In the genomic region with DNA sequence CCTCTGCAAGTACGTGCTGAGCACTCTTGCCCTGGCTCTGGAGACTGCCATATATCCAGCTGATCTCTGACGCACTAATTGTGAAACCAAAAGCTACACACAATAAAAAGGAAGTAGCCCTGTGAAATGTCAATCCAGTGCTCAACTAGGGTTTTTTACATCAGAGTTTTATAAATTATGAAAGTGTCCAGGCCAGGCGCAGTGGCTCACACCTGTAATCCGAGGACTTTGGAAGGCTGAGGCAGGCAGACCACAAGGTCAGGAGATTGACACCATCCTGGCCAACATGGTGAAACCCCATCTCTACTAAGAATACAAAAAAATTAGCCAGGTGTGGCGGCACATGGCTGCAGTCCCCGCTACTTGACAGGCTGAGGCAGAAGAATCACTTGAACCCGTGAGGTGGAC, we compare ENCODE assay signal across 10 cellular contexts. TPM values are rescaled to one million over a fixed set of nuclear protein-coding genes. Genes with fewer than 3 reads are reported as not detected.
A peak's percentile ranks its signal among the peaks of the same experiment; 100 is the strongest.
DNase-seq lines count a peak whose midpoint lies in the region; ATAC-seq and TF ChIP-seq lines count a peak whose summit lies in the region.
"Had no signal": no experiment of that assay in that cellular context is flagged by ENCODE, and none has a peak within 500 bp of the region (broad histone marks: within the 10 kb centered on the region; RNA-seq: fewer than 3 reads in every experiment).

No MANE protein-coding gene starts in this region.

- H2AFZ ChIP-seq in PC-9 = no peak overlapping the region

- no peak overlapping the region for H3K4me2 ChIP-seq in PC-9

- DNase-seq in PC-9 = no peak
- DNase-seq in NCI-H2196 treated with DMSO at 0.1 percent for 48 hours (lab: John Stamatoyannopoulos, UW; ENCODE audit: unreplicated experiment) = no peak
- DNase-seq in iPS-NIHi7 (ENCODE audit: extremely low spot score) = no peak
- no peak for DNase-seq in prostate gland (ENCODE audit: low spot score)
- no peak for DNase-seq in effector CD8-positive, alpha-beta T cell (lab: John Stamatoyannopoulos, UW)

- H3K27me3 ChIP-seq in PC-9 (ENCODE audit: insufficient read depth, low read depth) (no peaks in the 10 kb centered on the region), neutrophil (no peaks in the 10 kb centered on the region), prostate gland (replicated peaks; ENCODE audit: insufficient read depth) (no peaks in the 10 kb centered on the region)
- H3K27me3 ChIP-seq: body of pancreas had no signal

- no peaks in the 10 kb centered on the region for H3F3A ChIP-seq in PC-9 (ENCODE audit: insufficient read depth, low read depth)

- H3K4me3 ChIP-seq in PC-9 (0 out of 2 replicates have a peak overlapping the region, but pooled peaks have one; percentile 2), neutrophil (ENCODE audit: low read depth in 1 of 2, low read length in 1 of 2) (peak overlapping the region; percentile 18 to 37), prostate gland (no peak overlapping the region)
- H3K4me3 ChIP-seq: body of pancreas, K562 had no signal

- POLR2A ChIA-PET in PC-9 (lab: Charles Lee; ENCODE audit: unreplicated experiment) = interaction anchor here (0.7 kb wide), 1 partner anchor 108 kb away, joined by 4 read pairs; no protein-coding TSS in a partner anchor

- H3K27ac ChIP-seq in PC-9 = no peak overlapping the region
- H3K27ac ChIP-seq in neutrophil = peak overlapping the region; percentile 90
- H3K27ac ChIP-seq in prostate gland = no peak overlapping the region

- CTCF ChIA-PET in PC-9 (lab: Charles Lee) = no interaction called here

- BruUV-seq in PC-9 (replicated peaks; lab: Mats Ljungman, UMichigan) = no TSS peak

- H3K4me1 ChIP-seq in PC-9 (replicated peaks; ENCODE audit: insufficient read depth) (peaks cover 11% of the 10 kb centered on the region), neutrophil (ENCODE audit: control insufficient read depth in 1 of 2, insufficient read depth in 1 of 2, low read depth in 1 of 2, low read length in 1 of 2) (peaks cover 16 to 23% of the 10 kb centered on the region in 2 experiments), prostate gland (replicated peaks) (no peaks in the 10 kb centered on the region)
- H3K4me1 ChIP-seq: body of pancreas had no signal

- no peak for TF ChIP-seq CTCF in PC-9 (conservative IDR thresholded peaks at IDR 0.05)
- no peak for TF ChIP-seq CTCF in neutrophil (IDR thresholded peaks at IDR 0.05)
- TF ChIP-seq CTCF in prostate gland (IDR thresholded peaks at IDR 0.05) = no peak

- WGBS in prostate gland = 88% methylated on average over 7 of the region's 7 CpGs

- ATAC-seq in GM19025 (IDR thresholded peaks at IDR 0.05; ENCODE audit: low read depth, unreplicated experiment) (peak; percentile 97), HG02870 (IDR thresholded peaks at IDR 0.05; ENCODE audit: unreplicated experiment) (peak; percentile 100)
- ATAC-seq: body of pancreas, K562 had no signal

- no peak for TF ChIP-seq POLR2A in prostate gland (IDR thresholded peaks at IDR 0.05)

- H4K20me1 ChIP-seq in PC-9 (ENCODE audit: insufficient read depth) = no peaks in the 10 kb centered on the region

- H3K79me2 ChIP-seq in PC-9 (ENCODE audit: low read depth) = no peaks in the 10 kb centered on the region

- intact Hi-C loops in PC-9 (cut with micrococcal nuclease; ENCODE audit: unreplicated experiment) = no loop called here
- intact Hi-C loops in prostate gland (cut with DNase I) = no loop called here

- no peaks in the 10 kb centered on the region for H3K9me2 ChIP-seq in PC-9 (ENCODE audit: insufficient read depth)

- 0 out of 2 replicates have a peak, but pooled peaks cover 11% of the 10 kb centered on the region for H3K36me3 ChIP-seq in PC-9 (ENCODE audit: low read depth)
- H3K36me3 ChIP-seq in neutrophil = no peaks in the 10 kb centered on the region
- H3K36me3 ChIP-seq in prostate gland = no peaks in the 10 kb centered on the region

- H3K9me3 ChIP-seq in PC-9 (ENCODE audit: insufficient read depth, low read depth) (peaks cover 11% of the 10 kb centered on the region), neutrophil (no peaks in the 10 kb centered on the region), prostate gland (no peaks in the 10 kb centered on the region)

RNA-seq across cellular contexts. Expression of gene PEX13, which starts 24.5 kb away (rescaled TPM):
- total RNA-seq in PC-9 (2021) = 28.4 and 32.4 TPM in 2 replicates
- 10 to 100 TPM; 31.7 to 63.8 TPM for total RNA-seq in prostate gland

RNA-seq across cellular contexts. Expression of gene PUS10, which starts 25.1 kb away (rescaled TPM):
- 4.5 and 5.1 TPM in 2 replicates for total RNA-seq in PC-9 (2021)
- 10 to 100 TPM in 1 of 2 donors, 1 to 10 TPM in 1; 5.6 to 10.1 TPM for total RNA-seq in prostate gland

Comparison
In these comparisons a context has a peak if more than half of its experiments do, and no peak if none do; other contexts are left out.
1. H3K4me3 ChIP-seq: peak in PC-9 (single experiment) and neutrophil (2 of 2); none in prostate gland (0 of 2).